ENCODE assay signal across 1 cellular context in genomic region chr1:117967472-117967871, GRCh38.
TF ChIP-seq lines count a peak whose summit lies in the region.

No MANE protein-coding gene starts in this region.

TF ChIP-seq in GM23338, 12 proteins besides CTCF, POLR2A, EP300 and RAD21 (continued from another document):
- TF ChIP-seq ZNF462 (CRISPR knock-in tag; IDR thresholded peaks at IDR 0.05) (no peak), EZH2 (IDR thresholded peaks at IDR 0.05; ENCODE audit: low read depth, unreplicated experiment) (no peak), STAT1 (IDR thresholded peaks at IDR 0.05; ENCODE audit: unreplicated experiment) (no peak), ZNF331 (CRISPR knock-in tag; IDR thresholded peaks at IDR 0.05; ENCODE audit: low read depth) (no peak)
